In genomic region chr17:75012320-75013076, GRCh38 we compare ENCODE assay signal across 1 cellular context.
TF ChIP-seq lines count a peak whose summit lies in the region.

TSS of gene MRPL58 (plus strand) at chr17:75012670. CDS start at chr17:75012687, 17 bp downstream.

TF ChIP-seq in HepG2, 621 proteins besides CTCF, POLR2A, EP300 and RAD21 (continued from another document and continues in another):
- TF ChIP-seq GMEB1 (CRISPR knock-in tag; IDR thresholded peaks at IDR 0.05; ENCODE audit: borderline replicate concordance) = peak; percentile 97
- TF ChIP-seq CBX2 (IDR thresholded peaks at IDR 0.05; ENCODE audit: low read depth, low read length) = no peak
- 0 out of 2 replicates have a peak, but pooled peaks have one; percentile 27 for TF ChIP-seq CBX2 (CRISPR knock-in tag; IDR thresholded peaks at IDR 0.05; ENCODE audit: low read depth)
- TF ChIP-seq ZNF619 (CRISPR knock-in tag; IDR thresholded peaks at IDR 0.05) = peak; percentile 94; the same call in 1 of the 2 replicates
- TF ChIP-seq ZNF839 (CRISPR knock-in tag; IDR thresholded peaks at IDR 0.05; ENCODE audit: borderline replicate concordance) = peak; percentile 97; the same call in 1 of the 2 replicates
- no peak for TF ChIP-seq CEBPZ (IDR thresholded peaks at IDR 0.05; ENCODE audit: low read length)
- TF ChIP-seq ZNF687 (CRISPR knock-in tag; IDR thresholded peaks at IDR 0.05) = peak; percentile 98
- peak; percentile 86 for TF ChIP-seq MTF1 (CRISPR knock-in tag; IDR thresholded peaks at IDR 0.05)
- peak; percentile 90 for TF ChIP-seq STAT5B (CRISPR knock-in tag; IDR thresholded peaks at IDR 0.05)
- peak; percentile 96 for TF ChIP-seq ZBTB25 (CRISPR knock-in tag; IDR thresholded peaks at IDR 0.05)
- peak; percentile 76; the same call in 1 of the 2 replicates for TF ChIP-seq TEF (CRISPR knock-in tag; IDR thresholded peaks at IDR 0.05)
- no peak; the same call in 1 of the 2 replicates for TF ChIP-seq ZFAT (CRISPR knock-in tag; conservative IDR thresholded peaks at IDR 0.05)
- TF ChIP-seq ZNF562 (CRISPR knock-in tag; IDR thresholded peaks at IDR 0.05; ENCODE audit: borderline replicate concordance) = no peak
- TF ChIP-seq RFX1 (IDR thresholded peaks at IDR 0.05) = no peak
- TF ChIP-seq ZNF468 (CRISPR knock-in tag; IDR thresholded peaks at IDR 0.05) = 0 out of 2 replicates have a peak, but pooled peaks have one; percentile 96
- TF ChIP-seq ATF7-NPFF (CRISPR knock-in tag; IDR thresholded peaks at IDR 0.05; ENCODE audit: low read depth) = peak; percentile 89
- TF ChIP-seq EZH2 (conservative IDR thresholded peaks at IDR 0.05; ENCODE audit: low read depth, low read length) = no peak
- peak; percentile 92; the same call in 1 of the 2 replicates for TF ChIP-seq ZNF772 (CRISPR knock-in tag; IDR thresholded peaks at IDR 0.05)
- peak; percentile 98 for TF ChIP-seq KDM5B (CRISPR knock-in tag; IDR thresholded peaks at IDR 0.05; ENCODE audit: borderline replicate concordance)
- peak; percentile 93 for TF ChIP-seq SRSF1 (optimal IDR thresholded peaks at IDR 0.05; ENCODE audit: low read depth, low read length)
- peak; percentile 95 for TF ChIP-seq ZNF138 (CRISPR knock-in tag; IDR thresholded peaks at IDR 0.05; ENCODE audit: low read depth)
- peak; percentile 62; the same call in 1 of the 2 replicates for TF ChIP-seq ARNTL (CRISPR knock-in tag; IDR thresholded peaks at IDR 0.05)
- peak; percentile 97 for TF ChIP-seq ZFY (CRISPR knock-in tag; IDR thresholded peaks at IDR 0.05)
- TF ChIP-seq ZC3H4 (CRISPR knock-in tag; IDR thresholded peaks at IDR 0.05; ENCODE audit: borderline replicate concordance) = peak; percentile 87
- TF ChIP-seq ZBTB7B (CRISPR knock-in tag; IDR thresholded peaks at IDR 0.05) = peak; percentile 98
- TF ChIP-seq ZNF790 (CRISPR knock-in tag; IDR thresholded peaks at IDR 0.05; ENCODE audit: borderline replicate concordance) = 0 out of 2 replicates have a peak, but pooled peaks have one; percentile 81
- TF ChIP-seq NRL (CRISPR knock-in tag; IDR thresholded peaks at IDR 0.05; ENCODE audit: borderline replicate concordance) = peak; percentile 98; the same call in 1 of the 2 replicates
- peak; percentile 97 for TF ChIP-seq ZKSCAN8 (CRISPR knock-in tag; IDR thresholded peaks at IDR 0.05; ENCODE audit: borderline replicate concordance)
- TF ChIP-seq PHF5A (CRISPR knock-in tag; IDR thresholded peaks at IDR 0.05; ENCODE audit: low read depth, unreplicated experiment) = peak; percentile 94
- TF ChIP-seq NPAS2 (CRISPR knock-in tag; IDR thresholded peaks at IDR 0.05; ENCODE audit: borderline replicate concordance) = no peak; the same call in 1 of the 2 replicates
- peak; percentile 91 for TF ChIP-seq E2F5 (CRISPR knock-in tag; conservative IDR thresholded peaks at IDR 0.05)
- TF ChIP-seq NCOA5 (CRISPR knock-in tag; IDR thresholded peaks at IDR 0.05) = peak; percentile 48; the same call in 1 of the 2 replicates
- peak; percentile 98 for TF ChIP-seq YY1 (IDR thresholded peaks at IDR 0.05; ENCODE audit: insufficient read depth, insufficient replicate concordance, low read depth, low read length)
- peak; percentile 99 for TF ChIP-seq ZSCAN21 (CRISPR knock-in tag; IDR thresholded peaks at IDR 0.05; ENCODE audit: borderline replicate concordance)
- peak; percentile 87 for TF ChIP-seq ZBTB38 (CRISPR knock-in tag; IDR thresholded peaks at IDR 0.05)
- TF ChIP-seq KDM1A (CRISPR knock-in tag; IDR thresholded peaks at IDR 0.05) = no peak; the same call in 1 of the 2 replicates
- TF ChIP-seq ZNF577 (CRISPR knock-in tag; IDR thresholded peaks at IDR 0.05; ENCODE audit: borderline replicate concordance, low read depth) = no peak
- TF ChIP-seq FUBP1 (CRISPR knock-in tag; IDR thresholded peaks at IDR 0.05; ENCODE audit: borderline replicate concordance) = peak; percentile 49; the same call in 1 of the 2 replicates
- peak; percentile 60; the same call in 1 of the 2 replicates for TF ChIP-seq BCL3 (CRISPR knock-in tag; IDR thresholded peaks at IDR 0.05)
- peak; percentile 73; the same call in 1 of the 2 replicates for TF ChIP-seq ZNF362 (CRISPR knock-in tag; IDR thresholded peaks at IDR 0.05; ENCODE audit: borderline replicate concordance)
- peak; percentile 75 for TF ChIP-seq ZBTB21 (CRISPR knock-in tag; IDR thresholded peaks at IDR 0.05)
- TF ChIP-seq ZNF83 (CRISPR knock-in tag; IDR thresholded peaks at IDR 0.05; ENCODE audit: borderline replicate concordance) = peak; percentile 94
- TF ChIP-seq SIX1 (CRISPR knock-in tag; IDR thresholded peaks at IDR 0.05; ENCODE audit: borderline replicate concordance) = peak; percentile 75; the same call in 1 of the 2 replicates
- TF ChIP-seq KAT2B (IDR thresholded peaks at IDR 0.05; ENCODE audit: borderline replicate concordance, low read depth, low read length) = no peak
